Comparison of ENCODE assay signal across 15 cellular contexts in the genomic region with DNA sequence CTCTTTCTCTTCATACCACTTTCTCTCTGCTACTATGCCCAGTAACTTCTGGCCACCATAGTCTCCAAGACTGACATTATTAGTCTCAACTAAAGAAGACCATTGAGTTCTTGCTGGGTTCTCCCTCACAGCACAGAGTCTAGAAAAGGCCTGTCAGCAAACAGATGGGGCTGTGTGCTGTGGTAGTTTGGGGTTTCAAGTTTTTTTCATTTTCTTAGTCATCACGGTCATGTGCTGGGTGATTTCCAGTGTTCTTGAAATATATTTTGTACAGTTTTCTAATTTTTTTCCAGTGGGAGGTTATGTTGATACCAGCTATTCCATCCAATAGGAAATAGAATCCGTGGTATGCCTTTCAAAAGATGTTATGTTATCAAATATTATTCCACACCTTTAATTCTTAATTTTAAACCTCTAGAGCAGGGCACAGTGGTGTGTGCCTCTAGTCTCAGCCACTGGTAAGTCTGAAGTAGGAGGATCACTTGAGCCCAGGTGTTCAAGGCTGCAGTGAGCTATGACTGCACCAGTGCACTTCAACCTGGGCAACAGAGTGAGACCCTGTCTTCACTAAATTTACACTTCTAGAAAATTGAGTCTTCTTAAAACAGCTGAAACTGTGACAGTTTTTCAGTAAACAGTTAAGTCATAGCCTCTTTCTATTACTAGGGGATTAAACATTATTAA. TPM values are rescaled to one million over a fixed set of nuclear protein-coding genes. Genes with fewer than 3 reads are reported as not detected.
A peak's percentile ranks its signal among the peaks of the same experiment; 100 is the strongest.
DNase-seq lines count a peak whose midpoint lies in the region; ATAC-seq, FAIRE-seq and TF ChIP-seq lines count a peak whose summit lies in the region.
"Had no signal": no experiment of that assay in that cellular context is flagged by ENCODE, and none has a peak within 500 bp of the region (broad histone marks: within the 10 kb centered on the region; RNA-seq: fewer than 3 reads in every experiment).

No MANE protein-coding gene starts in this region.

- no peak for TF ChIP-seq CTCF in GM10248 (IDR thresholded peaks at IDR 0.05; ENCODE audit: control extremely low read depth, extremely low read depth, low read depth, missing control alignments)
- no peak for TF ChIP-seq CTCF in GM20000 (IDR thresholded peaks at IDR 0.05; ENCODE audit: extremely low read depth, missing control alignments)
- TF ChIP-seq CTCF in KMS-11 (conservative IDR thresholded peaks at IDR 0.05; ENCODE audit: low read depth, low read length): no peak

- H3K27me3 ChIP-seq in KMS-11 (ENCODE audit: insufficient read depth, low read depth) (no peaks in the 10 kb centered on the region), SJCRH30 (no peaks in the 10 kb centered on the region)

- POLR2A ChIA-PET in GM10248 (lab: Yijun Ruan, JAX): no interaction called here

- peak overlapping the region; percentile 30 for H3K4me2 ChIP-seq in KMS-11

- DNase-seq in GM10248 (ENCODE audit: extremely low spot score) (peak; percentile 7), GM20000 (ENCODE audit: low spot score) (peak; percentile 12), substantia nigra (lab: John Stamatoyannopoulos, UW) (no peak), urothelium cell line (ENCODE audit: low spot score) (no peak), SJCRH30 (no peak)
- DNase-seq in activated CD8-positive, alpha-beta memory T cell treated with anti-CD3 and anti-CD28 coated beads, Interleukin-2, amount 50 U/mL, for 48 hours: no peak
- DNase-seq: activated naive CD4-positive, alpha-beta T cell treated with anti-CD3 and anti-CD28 coated beads, Interleukin-2, amount 50 U/mL, for 16 hours; BE2C; NCI-H2107; SHP77 treated with DMSO at 0.1 percent for 48 hours had no signal

- no peak overlapping the region for H3K9ac ChIP-seq in KMS-11

- H3K36me3 ChIP-seq in KMS-11 (ENCODE audit: insufficient read depth) (no peaks in the 10 kb centered on the region), SJCRH30 (no peaks in the 10 kb centered on the region)
- H3K36me3 ChIP-seq: BE2C had no signal

- H3K4me1 ChIP-seq in KMS-11 (ENCODE audit: low read depth, poor library complexity, severe bottlenecking) (peaks cover 27% of the 10 kb centered on the region), SJCRH30 (no peaks in the 10 kb centered on the region)
- H3K4me1 ChIP-seq: BE2C had no signal

- H3K79me2 ChIP-seq in KMS-11 (ENCODE audit: insufficient read depth, low read depth): no peaks in the 10 kb centered on the region

- CTCF ChIA-PET in GM10248 (lab: Yijun Ruan, JAX): interaction anchor here (1.6 kb wide), 1 partner anchor 14 kb away, joined by 4 read pairs; no protein-coding TSS in a partner anchor

- no peaks in the 10 kb centered on the region for H3K9me3 ChIP-seq in SJCRH30 (replicated peaks)
- H3K9me3 ChIP-seq: BE2C had no signal

- FAIRE-seq in urothelium cell line (lab: Jason Lieb, UNC): no peak
- FAIRE-seq: GM12891 had no signal

- ATAC-seq in HG02938 (IDR thresholded peaks at IDR 0.05; ENCODE audit: unreplicated experiment): peak; percentile 93

- H2AFZ ChIP-seq in KMS-11 (ENCODE audit: low read depth): peak overlapping the region; percentile 47

- H4K20me1 ChIP-seq in KMS-11 (ENCODE audit: insufficient read depth): no peaks in the 10 kb centered on the region

- H3K4me3 ChIP-seq in KMS-11 (IDR thresholded peaks at IDR 0.05; ENCODE audit: insufficient read depth, low read depth, low read length): no peak overlapping the region
- H3K4me3 ChIP-seq in SJCRH30: no peak overlapping the region

- H3K27ac ChIP-seq in KMS-11 (peak overlapping the region; percentile 61), substantia nigra (ENCODE audit: low read depth, low read length, poor library complexity, severe bottlenecking) (no peak overlapping the region), SJCRH30 (no peak overlapping the region)

RNA-seq across cellular contexts. Expression of gene CFHR2, which starts 8.3 kb away (rescaled TPM):
- not detected in 2 replicates for total RNA-seq in SJCRH30 (2014; rRNA removed; shearing (Covaris generic))
- total RNA-seq: lung microvascular endothelial cell, renal cortical epithelial cell had no signal

RNA-seq across cellular contexts. Expression of gene CFHR5, which starts 25.5 kb away (rescaled TPM):
- total RNA-seq in SJCRH30 (2014; rRNA removed; shearing (Covaris generic)): not detected in 2 replicates
- total RNA-seq: lung microvascular endothelial cell, renal cortical epithelial cell had no signal

Comparison
In these comparisons a context has a peak if more than half of its experiments do, and no peak if none do; other contexts are left out.
1. DNase-seq: peak in GM10248 (single experiment) and GM20000 (single experiment); none in activated CD8-positive, alpha-beta memory T cell treated with anti-CD3 and anti-CD28 coated beads, Interleukin-2, amount 50 U/mL, for 48 hours (single experiment), substantia nigra (0 of 49), urothelium cell line (single experiment) and SJCRH30 (0 of 2).